Comparison of ENCODE assay signal across 17 cellular contexts in the genomic region with DNA sequence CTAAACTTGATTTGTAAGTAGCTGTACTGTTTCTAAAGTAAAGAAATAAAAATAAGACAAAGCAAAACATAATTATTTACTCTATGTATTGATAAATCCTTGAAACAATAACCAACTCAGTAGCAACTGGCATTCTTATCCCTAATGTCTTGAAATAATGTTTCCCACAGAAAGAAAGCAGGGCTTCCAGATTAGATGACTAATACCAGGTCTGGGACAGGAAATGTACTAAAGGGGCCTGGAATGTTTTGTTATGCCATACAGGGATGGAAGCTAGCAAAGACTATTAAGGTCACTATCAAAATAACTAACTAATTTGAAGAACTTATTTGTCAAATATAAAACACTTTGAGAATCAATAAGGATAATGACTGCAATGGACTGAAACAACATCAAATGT.
A peak's percentile ranks its signal among the peaks of the same experiment; 100 is the strongest.
DNase-seq lines count a peak whose midpoint lies in the region; ATAC-seq and TF ChIP-seq lines count a peak whose summit lies in the region.
"Had no signal": no experiment of that assay in that cellular context is flagged by ENCODE, and none has a peak within 500 bp of the region (broad histone marks: within the 10 kb centered on the region; RNA-seq: fewer than 3 reads in every experiment).

No MANE protein-coding gene starts in this region.

- H3K27me3 ChIP-seq in Panc1 (ENCODE audit: control insufficient read depth, insufficient read depth, low read length) = no peaks in the 10 kb centered on the region

- no peak overlapping the region for H3K4me3 ChIP-seq in Panc1 (ENCODE audit: low read depth in 2 of 2, low read length in 2 of 2)
- H3K4me3 ChIP-seq: K562 had no signal

- no peaks in the 10 kb centered on the region for H3K36me3 ChIP-seq in Panc1 (ENCODE audit: control insufficient read depth, insufficient read depth, low read length)

- H3K27ac ChIP-seq in Panc1 (ENCODE audit: low read length) = no peak overlapping the region
- H3K27ac ChIP-seq: C4-2B had no signal

- intact Hi-C loops in Panc1 (cut with micrococcal nuclease; ENCODE audit: unreplicated experiment) = no loop called here

- no peak for TF ChIP-seq CTCF in Panc1 (IDR thresholded peaks at IDR 0.05)

- DNase-seq in AG20443 (ENCODE audit: low spot score) (peak; percentile 79), Panc1 (ENCODE audit: low read depth, low spot score) (peak; percentile 36), dermis microvascular lymphatic vessel endothelial cell (ENCODE audit: low read depth in 2 of 2) (peak; percentile 54 to 88), myocyte (ENCODE audit: low read depth) (peak; percentile 39), GM19238 (ENCODE audit: insufficient read length, low spot score) (no peak)
- no peak for DNase-seq in activated naive CD4-positive, alpha-beta T cell treated with Interleukin-2 at 50 U/mL for 16 hours
- DNase-seq: activated CD4-positive, alpha-beta T cell treated with anti-CD3 and anti-CD28 coated beads, Interleukin-2, amount 50 U/mL, for 4 hours; activated naive CD4-positive, alpha-beta T cell treated with anti-CD3 and anti-CD28 coated beads, Interleukin-2, amount 50 U/mL, for 16 hours; effector memory CD8-positive, alpha-beta T cell; NCI-H2081 treated with DMSO at 0.1 percent for 48 hours; NK-92 treated with Interleukin-12 subunit alpha and Interleukin-12 subunit beta, amount 100 ng/mL, for 24 hours; small intestine; T-helper 17 cell had no signal

- POLR2A ChIA-PET in Panc1 (lab: Charles Lee) = no interaction called here

- in situ Hi-C loops in Panc1 (cut with HindIII; ENCODE audit: low pct_unique_long_range_greater_than_20kb, low sequenced_read_pairs) = no loop called here

- H3K4me1 ChIP-seq in Panc1 (ENCODE audit: control insufficient read depth, insufficient read depth, low read length) = no peaks in the 10 kb centered on the region

- no peaks in the 10 kb centered on the region for H3K9me3 ChIP-seq in Panc1 (ENCODE audit: control insufficient read depth, insufficient read depth, low read depth, low read length)

- BruUV-seq in Panc1 (replicated peaks; lab: Mats Ljungman, UMichigan) = no TSS peak

- CTCF ChIA-PET in Panc1 (lab: Charles Lee) = no interaction called here

- ATAC-seq in Panc1 (peak; percentile 65; the same call in 1 of the 2 replicates), HG03378 (IDR thresholded peaks at IDR 0.05; ENCODE audit: unreplicated experiment) (no peak), GM18519 (IDR thresholded peaks at IDR 0.05; ENCODE audit: low FRiP score, unreplicated experiment) (no peak)
- ATAC-seq: effector memory CD8-positive, alpha-beta T cell; K562; T-helper 17 cell had no signal

Comparison
In these comparisons a context has a peak if more than half of its experiments do, and no peak if none do; other contexts are left out.
1. DNase-seq: peak in AG20443 (single experiment), Panc1 (single experiment), dermis microvascular lymphatic vessel endothelial cell (2 of 2) and myocyte (single experiment); none in GM19238 (single experiment) and activated naive CD4-positive, alpha-beta T cell treated with Interleukin-2 at 50 U/mL for 16 hours (single experiment).